8 cellular contexts compared by ENCODE assay signal in genomic region chr4:39706334-39706733, GRCh38. TPM values are rescaled to one million over a fixed set of nuclear protein-coding genes. Genes with fewer than 3 reads are reported as not detected.
DNase-seq lines count a peak whose midpoint lies in the region; FAIRE-seq and TF ChIP-seq lines count a peak whose summit lies in the region.

No MANE protein-coding gene starts in this region.

- H3K4me3 ChIP-seq in CD4-positive, alpha-beta memory T cell (ENCODE audit: low read length in 2 of 2), result no peak overlapping the region
- H3K4me3 ChIP-seq in neural progenitor cell, result no peak overlapping the region

- H3K4me1 ChIP-seq in CD4-positive, alpha-beta memory T cell (ENCODE audit: insufficient read depth, low read length), result peaks cover 44% of the 10 kb centered on the region
- no peaks in the 10 kb centered on the region for H3K4me1 ChIP-seq in neural progenitor cell

- H3K36me3 ChIP-seq in CD4-positive, alpha-beta memory T cell (ENCODE audit: insufficient read depth, low read length), result no peaks in the 10 kb centered on the region
- no peaks in the 10 kb centered on the region for H3K36me3 ChIP-seq in neural progenitor cell

- H3F3A ChIP-seq in neural progenitor cell (ENCODE audit: low read depth), result peaks cover 33% of the 10 kb centered on the region

- peaks cover 100% of the 10 kb centered on the region for H3K79me2 ChIP-seq in neural progenitor cell (ENCODE audit: low read depth)

- POLR2A ChIA-PET in CD4-positive, alpha-beta memory T cell (lab: Charles Lee; ENCODE audit: partially characterized antibody), result no interaction called here

- peak overlapping the region in 5 of 7 donors; percentile 3 to 59 (median 42) for H3K27ac Mint-ChIP-seq in CD4-positive, alpha-beta memory T cell
- H3K27ac Mint-ChIP-seq in endothelial cell (ENCODE audit: unreplicated experiment), result peak overlapping the region; percentile 32
- no peak overlapping the region for H3K27ac Mint-ChIP-seq in neural progenitor cell
- no peak overlapping the region for H3K27ac Mint-ChIP-seq in T-helper 2 cell treated with Interferon-gamma antibody and Interleukin-4, amounts not matched to agents 5 μg/mL and 100 μg/mL, for 36 hours

- H4K20me1 ChIP-seq in neural progenitor cell (ENCODE audit: low read depth), result peaks cover 75% of the 10 kb centered on the region

- no peak overlapping the region for H3K4me2 ChIP-seq in neural progenitor cell

- H3K9ac ChIP-seq in neural progenitor cell, result no peak overlapping the region

- no peak overlapping the region for H3K27ac ChIP-seq in CD4-positive, alpha-beta memory T cell (ENCODE audit: low read depth, low read length)
- peak overlapping the region; percentile 60 for H3K27ac ChIP-seq in neural progenitor cell

- TF ChIP-seq CTCF in endothelial cell (IDR thresholded peaks at IDR 0.05; ENCODE audit: unreplicated experiment) (no peak), neural progenitor cell (IDR thresholded peaks at IDR 0.05) (no peak), D721Med (IDR thresholded peaks at IDR 0.05; ENCODE audit: insufficient read depth, missing control alignments) (no peak)

- no peak overlapping the region for H2AFZ ChIP-seq in neural progenitor cell (replicated peaks)

- H3K9me3 ChIP-seq in CD4-positive, alpha-beta memory T cell (ENCODE audit: control insufficient read depth in 1 of 2, low read length in 2 of 2), result no peaks in the 10 kb centered on the region
- no peaks in the 10 kb centered on the region for H3K9me3 ChIP-seq in neural progenitor cell (ENCODE audit: low read depth)

- no peak for FAIRE-seq in HTR-8/SVneo (lab: Jason Lieb, UNC)
- no peak for FAIRE-seq in D721Med (lab: Jason Lieb, UNC)

- intact Hi-C loops in CD4-positive, alpha-beta memory T cell (cut with micrococcal nuclease), result no loop called here

- H3K27me3 Mint-ChIP-seq in CD4-positive, alpha-beta memory T cell, result no peaks in the 10 kb centered on the region
- H3K27me3 Mint-ChIP-seq in endothelial cell (ENCODE audit: unreplicated experiment) (peaks cover 3% of the 10 kb centered on the region), neural progenitor cell (ENCODE audit: insufficient read depth, low read depth) (peaks cover 2% of the 10 kb centered on the region)
- no peaks in the 10 kb centered on the region for H3K27me3 Mint-ChIP-seq in T-helper 2 cell treated with Interferon-gamma antibody and Interleukin-4, amounts not matched to agents 5 μg/mL and 100 μg/mL, for 36 hours (ENCODE audit: low read depth)

- peak overlapping the region in 2 of 8 donors; percentile 31 to 58 for H3K4me3 Mint-ChIP-seq in CD4-positive, alpha-beta memory T cell
- no peak overlapping the region for H3K4me3 Mint-ChIP-seq in endothelial cell (ENCODE audit: unreplicated experiment)
- H3K4me3 Mint-ChIP-seq in neural progenitor cell, result no peak overlapping the region
- no peak overlapping the region for H3K4me3 Mint-ChIP-seq in T-helper 2 cell treated with Interferon-gamma antibody and Interleukin-4, amounts not matched to agents 5 μg/mL and 100 μg/mL, for 36 hours

- no peaks in the 10 kb centered on the region for H3K9me3 Mint-ChIP-seq in CD4-positive, alpha-beta memory T cell
- H3K9me3 Mint-ChIP-seq in endothelial cell (ENCODE audit: unreplicated experiment), result no peaks in the 10 kb centered on the region
- H3K9me3 Mint-ChIP-seq in neural progenitor cell, result no peaks in the 10 kb centered on the region
- H3K9me3 Mint-ChIP-seq in T-helper 2 cell treated with Interferon-gamma antibody and Interleukin-4, amounts not matched to agents 5 μg/mL and 100 μg/mL, for 36 hours, result no peaks in the 10 kb centered on the region

- H3K4me1 Mint-ChIP-seq in CD4-positive, alpha-beta memory T cell, result peaks cover 22 to 61% (median 42%) of the 10 kb centered on the region in 4 donors
- H3K4me1 Mint-ChIP-seq in endothelial cell (ENCODE audit: unreplicated experiment) (peaks cover 7% of the 10 kb centered on the region), neural progenitor cell (peaks cover 3% of the 10 kb centered on the region)
- H3K4me1 Mint-ChIP-seq in T-helper 2 cell treated with Interferon-gamma antibody and Interleukin-4, amounts not matched to agents 5 μg/mL and 100 μg/mL, for 36 hours (ENCODE audit: low read depth), result peaks cover 20% of the 10 kb centered on the region

- CTCF ChIA-PET in CD4-positive, alpha-beta memory T cell (lab: Charles Lee; ENCODE audit: partially characterized antibody), result interaction anchor here (1.8 kb wide), 1 partner anchor 8 kb away, joined by 4 read pairs; the partner anchor contains the start of gene UBE2K

- H3K36me3 Mint-ChIP-seq in CD4-positive, alpha-beta memory T cell, result peaks cover 4 to 11% of the 10 kb centered on the region in 2 donors
- H3K36me3 Mint-ChIP-seq in endothelial cell (ENCODE audit: low read depth, unreplicated experiment), result peaks cover 4% of the 10 kb centered on the region
- peaks cover 17% of the 10 kb centered on the region for H3K36me3 Mint-ChIP-seq in neural progenitor cell
- H3K36me3 Mint-ChIP-seq in T-helper 2 cell treated with Interferon-gamma antibody and Interleukin-4, amounts not matched to agents 5 μg/mL and 100 μg/mL, for 36 hours (ENCODE audit: low read depth), result peaks cover 11% of the 10 kb centered on the region

- H3K27me3 ChIP-seq in CD4-positive, alpha-beta memory T cell (ENCODE audit: insufficient read depth, low read length), result no peaks in the 10 kb centered on the region
- H3K27me3 ChIP-seq in neural progenitor cell, result no peaks in the 10 kb centered on the region

- no peak for DNase-seq in CD4-positive, alpha-beta memory T cell
- DNase-seq in LoVo (ENCODE audit: low spot score), result peak; percentile 64
- no peak for DNase-seq in endothelial cell (ENCODE audit: low spot score)
- no peak for DNase-seq in neural progenitor cell (ENCODE audit: low spot score)
- no peak for DNase-seq in HTR-8/SVneo (ENCODE audit: insufficient read length, low spot score)
- DNase-seq in cortex of kidney (lab: John Stamatoyannopoulos, UW), result no peak
- DNase-seq in D721Med (ENCODE audit: insufficient read length, low spot score), result no peak
- no peak for DNase-seq in T-helper 2 cell treated with Interferon-gamma antibody and Interleukin-4, amounts not matched to agents 5 μg/mL and 100 μg/mL, for 36 hours (ENCODE audit: low spot score)

RNA-seq across cellular contexts. Expression of gene UBE2K, which starts 8.4 kb away (rescaled TPM):
- total RNA-seq in CD4-positive, alpha-beta memory T cell, result 10 to 100 TPM; 45.0 to 51.2 TPM
- polyA plus RNA-seq in CD4-positive, alpha-beta memory T cell, result 10 to 100 TPM; 53.9 to 79.5 TPM
- total RNA-seq in endothelial cell (ENCODE audit: unreplicated experiment), result 102 TPM
- 36.6 and 61.8 TPM in 2 replicates for total RNA-seq in neural progenitor cell (ENCODE audit: low replicate concordance)

Comparison
In these comparisons a context has a peak if more than half of its experiments do, and no peak if none do; other contexts are left out.
1. H3K27ac Mint-ChIP-seq: peak in CD4-positive, alpha-beta memory T cell (5 of 7) and endothelial cell (single experiment); none in neural progenitor cell (single experiment) and T-helper 2 cell treated with Interferon-gamma antibody and Interleukin-4, amounts not matched to agents 5 μg/mL and 100 μg/mL, for 36 hours (single experiment).